ENCODE assay signal across 1 cellular context in genomic region chr16:47204736-47205499, GRCh38.
TF ChIP-seq lines count a peak whose summit lies in the region.

No MANE protein-coding gene starts in this region.

TF ChIP-seq in GM23338, 12 proteins besides CTCF, POLR2A, EP300 and RAD21 (continued from another document):
- TF ChIP-seq REST (IDR thresholded peaks at IDR 0.05; ENCODE audit: unreplicated experiment) (no peak), CREB1 (CRISPR knock-in tag; IDR thresholded peaks at IDR 0.05; ENCODE audit: low read depth) (no peak), ETS1 (IDR thresholded peaks at IDR 0.05) (no peak), EZH2 (IDR thresholded peaks at IDR 0.05; ENCODE audit: low read depth, unreplicated experiment) (no peak), EZH2phosphoT487 (IDR thresholded peaks at IDR 0.05; ENCODE audit: unreplicated experiment) (no peak), ZNF331 (CRISPR knock-in tag; IDR thresholded peaks at IDR 0.05; ENCODE audit: low read depth) (no peak), ZNF114 (CRISPR knock-in tag; IDR thresholded peaks at IDR 0.05) (no peak)
TF ChIP-seq in GM23338: peak in this region for 0.
